ENCODE assay signal across 1 cellular context in the genomic region with DNA sequence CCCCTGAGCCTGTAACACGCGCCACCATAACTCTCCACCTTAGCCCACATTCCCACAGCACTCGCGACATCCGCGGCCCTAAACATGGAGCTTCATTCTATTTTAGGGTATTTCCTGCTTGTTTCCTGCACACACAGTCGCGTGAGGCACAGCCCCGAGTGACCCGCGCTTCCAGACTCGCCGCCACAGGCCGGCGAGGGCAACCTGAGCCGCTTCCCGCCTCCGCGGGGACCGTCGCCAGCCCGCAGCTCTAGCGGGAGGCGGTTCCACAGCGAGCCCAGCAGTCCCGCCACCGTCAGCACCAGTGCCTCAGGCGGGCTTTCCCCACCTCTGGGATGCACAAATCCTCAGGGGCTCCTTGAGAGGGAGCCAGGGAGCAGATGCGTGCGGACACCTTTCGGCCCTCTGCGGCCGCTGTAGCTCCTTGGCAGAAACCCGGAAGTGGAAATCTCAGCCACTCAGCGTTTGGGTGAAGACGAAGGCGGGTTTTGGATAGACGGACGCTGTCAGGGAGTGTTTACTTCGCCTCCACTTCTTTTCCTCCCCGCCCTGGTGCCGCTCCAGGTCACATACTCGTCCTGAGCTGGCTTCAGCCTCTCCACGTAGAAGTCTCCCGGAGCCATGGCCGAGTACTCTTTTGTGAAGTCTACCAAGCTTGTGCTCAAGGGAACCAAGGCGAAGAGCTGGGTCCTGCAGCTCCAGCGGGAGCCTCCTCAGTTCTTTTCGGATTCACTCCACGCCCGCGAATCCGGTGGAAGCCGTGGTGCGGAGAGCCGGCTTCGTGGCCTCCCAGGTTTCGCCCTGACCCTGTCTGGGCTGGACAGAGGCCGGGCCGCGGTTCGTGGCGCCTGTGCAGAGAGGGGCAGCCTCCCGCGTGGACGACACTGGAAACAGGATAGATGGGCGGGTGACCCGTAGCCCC.
A peak's percentile ranks its signal among the peaks of the same experiment; 100 is the strongest.
TF ChIP-seq lines count a peak whose summit lies in the region.

No MANE protein-coding gene starts in this region.

TF ChIP-seq in K562, 482 proteins besides CTCF, POLR2A, EP300 and RAD21 (continued from another document and continues in another):
- TF ChIP-seq, protein P1, sequence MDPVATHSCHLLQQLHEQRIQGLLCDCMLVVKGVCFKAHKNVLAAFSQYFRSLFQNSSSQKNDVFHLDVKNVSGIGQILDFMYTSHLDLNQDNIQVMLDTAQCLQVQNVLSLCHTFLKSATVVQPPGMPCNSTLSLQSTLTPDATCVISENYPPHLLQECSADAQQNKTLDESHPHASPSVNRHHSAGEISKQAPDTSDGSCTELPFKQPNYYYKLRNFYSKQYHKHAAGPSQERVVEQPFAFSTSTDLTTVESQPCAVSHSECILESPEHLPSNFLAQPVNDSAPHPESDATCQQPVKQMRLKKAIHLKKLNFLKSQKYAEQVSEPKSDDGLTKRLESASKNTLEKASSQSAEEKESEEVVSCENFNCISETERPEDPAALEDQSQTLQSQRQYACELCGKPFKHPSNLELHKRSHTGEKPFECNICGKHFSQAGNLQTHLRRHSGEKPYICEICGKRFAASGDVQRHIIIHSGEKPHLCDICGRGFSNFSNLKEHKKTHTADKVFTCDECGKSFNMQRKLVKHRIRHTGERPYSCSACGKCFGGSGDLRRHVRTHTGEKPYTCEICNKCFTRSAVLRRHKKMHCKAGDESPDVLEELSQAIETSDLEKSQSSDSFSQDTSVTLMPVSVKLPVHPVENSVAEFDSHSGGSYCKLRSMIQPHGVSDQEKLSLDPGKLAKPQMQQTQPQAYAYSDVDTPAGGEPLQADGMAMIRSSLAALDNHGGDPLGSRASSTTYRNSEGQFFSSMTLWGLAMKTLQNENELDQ (CRISPR knock-in tag; IDR thresholded peaks at IDR 0.05; ENCODE audit: borderline replicate concordance), result no peak
- TF ChIP-seq NFATC3 (IDR thresholded peaks at IDR 0.05) (no peak), OTX1 (CRISPR knock-in tag; IDR thresholded peaks at IDR 0.05) (no peak), MEF2A (IDR thresholded peaks at IDR 0.05; ENCODE audit: control insufficient read depth, low read depth, low read length) (no peak), KDM1A (IDR thresholded peaks at IDR 0.05) (no peak), MAFK (IDR thresholded peaks at IDR 0.05; ENCODE audit: low read length) (0 out of 2 replicates have a peak, but pooled peaks have one; percentile 20), BCL6 (CRISPR knock-in tag; IDR thresholded peaks at IDR 0.05) (no peak), SRSF7 (optimal IDR thresholded peaks at IDR 0.05; ENCODE audit: low read depth, low read length) (no peak), RB1 (IDR thresholded peaks at IDR 0.05; ENCODE audit: low read depth) (peak; percentile 41; the same call in 1 of the 2 replicates), CREM (IDR thresholded peaks at IDR 0.05; ENCODE audit: low read depth) (peak; percentile 46; the same call in 1 of the 2 replicates), GATA2 (CRISPR knock-in tag; IDR thresholded peaks at IDR 0.05) (no peak), ZNF239 (CRISPR knock-in tag; IDR thresholded peaks at IDR 0.05) (no peak), DPF2 (IDR thresholded peaks at IDR 0.05) (no peak), SRSF3 (IDR thresholded peaks at IDR 0.05; ENCODE audit: insufficient read depth, low read length) (no peak), POLR2B (IDR thresholded peaks at IDR 0.05; ENCODE audit: low read depth, partially characterized antibody) (no peak), SOX6 (IDR thresholded peaks at IDR 0.05) (no peak), XRCC3 (IDR thresholded peaks at IDR 0.05) (no peak), CXXC5 (CRISPR knock-in tag; IDR thresholded peaks at IDR 0.05) (peak; percentile 68), POLR2AphosphoS5 (IDR thresholded peaks at IDR 0.05; ENCODE audit: control insufficient read depth, insufficient read depth, low read depth, low read length) (peak; percentile 43; the same call in 1 of the 2 replicates), RBM25 (IDR thresholded peaks at IDR 0.05; ENCODE audit: low read depth, low read length, severe bottlenecking) (no peak), ZNF408 (CRISPR knock-in tag; IDR thresholded peaks at IDR 0.05; ENCODE audit: low read depth) (no peak), FOS (IDR thresholded peaks at IDR 0.05; ENCODE audit: extremely low read depth, insufficient read length) (no peak), JUND (IDR thresholded peaks at IDR 0.05; ENCODE audit: borderline replicate concordance, low read depth, low read length) (no peak), JUND (tag; IDR thresholded peaks at IDR 0.05; ENCODE audit: borderline replicate concordance, low read depth, low read length) (peak; percentile 44; the same call in 1 of the 3 replicates), SAFB2 (IDR thresholded peaks at IDR 0.05; ENCODE audit: borderline replicate concordance, low read depth, low read length, severe bottlenecking) (no peak), POLR2G (IDR thresholded peaks at IDR 0.05; ENCODE audit: low read depth, low read length) (peak; percentile 88), EP400 (IDR thresholded peaks at IDR 0.05) (peak; percentile 32; the same call in 1 of the 2 replicates), MYBL2 (IDR thresholded peaks at IDR 0.05; ENCODE audit: low read depth) (no peak), MYBL2 (CRISPR knock-in tag; IDR thresholded peaks at IDR 0.05; ENCODE audit: borderline replicate concordance) (no peak), ZNF184 (CRISPR knock-in tag; IDR thresholded peaks at IDR 0.05) (no peak), CREB1 (IDR thresholded peaks at IDR 0.05) (0 out of 2 replicates have a peak, but pooled peaks have one; percentile 10), CREB1 (CRISPR knock-in tag; IDR thresholded peaks at IDR 0.05) (no peak)
- TF ChIP-seq, protein P2, sequence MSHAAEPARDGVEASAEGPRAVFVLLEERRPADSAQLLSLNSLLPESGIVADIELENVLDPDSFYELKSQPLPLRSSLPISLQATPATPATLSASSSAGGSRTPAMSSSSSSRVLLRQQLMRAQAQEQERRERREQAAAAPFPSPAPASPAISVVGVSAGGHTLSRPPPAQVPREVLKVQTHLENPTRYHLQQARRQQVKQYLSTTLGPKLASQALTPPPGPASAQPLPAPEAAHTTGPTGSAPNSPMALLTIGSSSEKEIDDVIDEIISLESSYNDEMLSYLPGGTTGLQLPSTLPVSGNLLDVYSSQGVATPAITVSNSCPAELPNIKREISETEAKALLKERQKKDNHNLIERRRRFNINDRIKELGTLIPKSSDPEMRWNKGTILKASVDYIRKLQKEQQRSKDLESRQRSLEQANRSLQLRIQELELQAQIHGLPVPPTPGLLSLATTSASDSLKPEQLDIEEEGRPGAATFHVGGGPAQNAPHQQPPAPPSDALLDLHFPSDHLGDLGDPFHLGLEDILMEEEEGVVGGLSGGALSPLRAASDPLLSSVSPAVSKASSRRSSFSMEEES (CRISPR knock-in tag; IDR thresholded peaks at IDR 0.05), result no peak
- TF ChIP-seq, protein P3, sequence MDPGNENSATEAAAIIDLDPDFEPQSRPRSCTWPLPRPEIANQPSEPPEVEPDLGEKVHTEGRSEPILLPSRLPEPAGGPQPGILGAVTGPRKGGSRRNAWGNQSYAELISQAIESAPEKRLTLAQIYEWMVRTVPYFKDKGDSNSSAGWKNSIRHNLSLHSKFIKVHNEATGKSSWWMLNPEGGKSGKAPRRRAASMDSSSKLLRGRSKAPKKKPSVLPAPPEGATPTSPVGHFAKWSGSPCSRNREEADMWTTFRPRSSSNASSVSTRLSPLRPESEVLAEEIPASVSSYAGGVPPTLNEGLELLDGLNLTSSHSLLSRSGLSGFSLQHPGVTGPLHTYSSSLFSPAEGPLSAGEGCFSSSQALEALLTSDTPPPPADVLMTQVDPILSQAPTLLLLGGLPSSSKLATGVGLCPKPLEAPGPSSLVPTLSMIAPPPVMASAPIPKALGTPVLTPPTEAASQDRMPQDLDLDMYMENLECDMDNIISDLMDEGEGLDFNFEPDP (CRISPR knock-in tag; IDR thresholded peaks at IDR 0.05), result no peak
- TF ChIP-seq, protein P4, sequence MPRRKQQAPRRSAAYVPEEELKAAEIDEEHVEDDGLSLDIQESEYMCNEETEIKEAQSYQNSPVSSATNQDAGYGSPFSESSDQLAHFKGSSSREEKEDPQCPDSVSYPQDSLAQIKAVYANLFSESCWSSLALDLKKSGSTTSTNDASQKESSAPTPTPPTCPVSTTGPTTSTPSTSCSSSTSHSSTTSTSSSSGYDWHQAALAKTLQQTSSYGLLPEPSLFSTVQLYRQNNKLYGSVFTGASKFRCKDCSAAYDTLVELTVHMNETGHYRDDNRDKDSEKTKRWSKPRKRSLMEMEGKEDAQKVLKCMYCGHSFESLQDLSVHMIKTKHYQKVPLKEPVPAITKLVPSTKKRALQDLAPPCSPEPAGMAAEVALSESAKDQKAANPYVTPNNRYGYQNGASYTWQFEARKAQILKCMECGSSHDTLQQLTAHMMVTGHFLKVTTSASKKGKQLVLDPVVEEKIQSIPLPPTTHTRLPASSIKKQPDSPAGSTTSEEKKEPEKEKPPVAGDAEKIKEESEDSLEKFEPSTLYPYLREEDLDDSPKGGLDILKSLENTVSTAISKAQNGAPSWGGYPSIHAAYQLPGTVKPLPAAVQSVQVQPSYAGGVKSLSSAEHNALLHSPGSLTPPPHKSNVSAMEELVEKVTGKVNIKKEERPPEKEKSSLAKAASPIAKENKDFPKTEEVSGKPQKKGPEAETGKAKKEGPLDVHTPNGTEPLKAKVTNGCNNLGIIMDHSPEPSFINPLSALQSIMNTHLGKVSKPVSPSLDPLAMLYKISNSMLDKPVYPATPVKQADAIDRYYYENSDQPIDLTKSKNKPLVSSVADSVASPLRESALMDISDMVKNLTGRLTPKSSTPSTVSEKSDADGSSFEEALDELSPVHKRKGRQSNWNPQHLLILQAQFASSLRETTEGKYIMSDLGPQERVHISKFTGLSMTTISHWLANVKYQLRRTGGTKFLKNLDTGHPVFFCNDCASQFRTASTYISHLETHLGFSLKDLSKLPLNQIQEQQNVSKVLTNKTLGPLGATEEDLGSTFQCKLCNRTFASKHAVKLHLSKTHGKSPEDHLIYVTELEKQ (CRISPR knock-in tag; IDR thresholded peaks at IDR 0.05), result no peak
- TF ChIP-seq, protein P5, sequence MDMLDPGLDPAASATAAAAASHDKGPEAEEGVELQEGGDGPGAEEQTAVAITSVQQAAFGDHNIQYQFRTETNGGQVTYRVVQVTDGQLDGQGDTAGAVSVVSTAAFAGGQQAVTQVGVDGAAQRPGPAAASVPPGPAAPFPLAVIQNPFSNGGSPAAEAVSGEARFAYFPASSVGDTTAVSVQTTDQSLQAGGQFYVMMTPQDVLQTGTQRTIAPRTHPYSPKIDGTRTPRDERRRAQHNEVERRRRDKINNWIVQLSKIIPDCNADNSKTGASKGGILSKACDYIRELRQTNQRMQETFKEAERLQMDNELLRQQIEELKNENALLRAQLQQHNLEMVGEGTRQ (CRISPR knock-in tag; IDR thresholded peaks at IDR 0.05), result no peak
- TF ChIP-seq, protein P6, sequence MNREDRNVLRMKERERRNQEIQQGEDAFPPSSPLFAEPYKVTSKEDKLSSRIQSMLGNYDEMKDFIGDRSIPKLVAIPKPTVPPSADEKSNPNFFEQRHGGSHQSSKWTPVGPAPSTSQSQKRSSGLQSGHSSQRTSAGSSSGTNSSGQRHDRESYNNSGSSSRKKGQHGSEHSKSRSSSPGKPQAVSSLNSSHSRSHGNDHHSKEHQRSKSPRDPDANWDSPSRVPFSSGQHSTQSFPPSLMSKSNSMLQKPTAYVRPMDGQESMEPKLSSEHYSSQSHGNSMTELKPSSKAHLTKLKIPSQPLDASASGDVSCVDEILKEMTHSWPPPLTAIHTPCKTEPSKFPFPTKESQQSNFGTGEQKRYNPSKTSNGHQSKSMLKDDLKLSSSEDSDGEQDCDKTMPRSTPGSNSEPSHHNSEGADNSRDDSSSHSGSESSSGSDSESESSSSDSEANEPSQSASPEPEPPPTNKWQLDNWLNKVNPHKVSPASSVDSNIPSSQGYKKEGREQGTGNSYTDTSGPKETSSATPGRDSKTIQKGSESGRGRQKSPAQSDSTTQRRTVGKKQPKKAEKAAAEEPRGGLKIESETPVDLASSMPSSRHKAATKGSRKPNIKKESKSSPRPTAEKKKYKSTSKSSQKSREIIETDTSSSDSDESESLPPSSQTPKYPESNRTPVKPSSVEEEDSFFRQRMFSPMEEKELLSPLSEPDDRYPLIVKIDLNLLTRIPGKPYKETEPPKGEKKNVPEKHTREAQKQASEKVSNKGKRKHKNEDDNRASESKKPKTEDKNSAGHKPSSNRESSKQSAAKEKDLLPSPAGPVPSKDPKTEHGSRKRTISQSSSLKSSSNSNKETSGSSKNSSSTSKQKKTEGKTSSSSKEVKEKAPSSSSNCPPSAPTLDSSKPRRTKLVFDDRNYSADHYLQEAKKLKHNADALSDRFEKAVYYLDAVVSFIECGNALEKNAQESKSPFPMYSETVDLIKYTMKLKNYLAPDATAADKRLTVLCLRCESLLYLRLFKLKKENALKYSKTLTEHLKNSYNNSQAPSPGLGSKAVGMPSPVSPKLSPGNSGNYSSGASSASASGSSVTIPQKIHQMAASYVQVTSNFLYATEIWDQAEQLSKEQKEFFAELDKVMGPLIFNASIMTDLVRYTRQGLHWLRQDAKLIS (CRISPR knock-in tag; IDR thresholded peaks at IDR 0.05), result no peak
